In the genomic region with DNA sequence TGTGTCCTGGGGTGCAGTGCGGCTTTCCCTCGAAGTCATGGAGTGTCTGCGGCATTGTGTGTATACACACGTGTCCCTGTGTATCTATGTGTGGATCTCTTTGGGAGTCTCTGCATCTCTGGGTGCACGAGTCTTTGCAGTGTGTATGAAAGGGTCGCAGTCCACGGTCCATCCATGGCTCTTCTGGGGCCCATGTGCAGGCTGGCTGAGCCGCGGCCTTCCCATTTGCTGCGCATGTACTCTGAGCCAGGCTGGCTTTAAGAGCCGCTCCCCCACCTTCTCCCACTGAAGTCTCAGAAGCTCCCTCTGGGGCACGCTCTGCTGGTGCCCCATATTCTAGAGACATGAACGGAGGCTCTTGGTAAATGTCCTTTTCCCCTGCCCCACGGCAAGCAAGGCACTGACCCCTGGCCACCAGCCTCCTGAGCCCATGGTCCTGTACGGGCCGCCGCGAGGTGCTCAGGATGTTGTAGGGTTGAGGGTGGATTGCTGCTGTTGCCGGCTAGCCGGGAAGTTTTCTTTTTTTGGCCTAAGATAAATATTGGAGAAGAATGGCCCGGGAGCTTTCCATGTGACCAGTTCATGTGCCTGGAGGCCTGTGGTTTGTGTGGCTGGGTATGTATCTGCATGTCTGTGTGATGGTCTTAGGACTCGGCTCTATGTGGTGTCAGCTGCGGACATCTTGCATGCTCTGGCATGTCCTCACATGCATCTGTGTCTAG, we compare ENCODE assay signal across 21 cellular contexts. TPM values are rescaled to one million over a fixed set of nuclear protein-coding genes. Genes with fewer than 3 reads are reported as not detected.
A peak's percentile ranks its signal among the peaks of the same experiment; 100 is the strongest.
DNase-seq lines count a peak whose midpoint lies in the region; ATAC-seq, FAIRE-seq and TF ChIP-seq lines count a peak whose summit lies in the region.
"Had no signal": no experiment of that assay in that cellular context is flagged by ENCODE, and none has a peak within 500 bp of the region (broad histone marks: within the 10 kb centered on the region; RNA-seq: fewer than 3 reads in every experiment).

No MANE protein-coding gene starts in this region.

- H4K20me1 ChIP-seq in astrocyte (ENCODE audit: insufficient read depth, low read length) = peaks cover 72% of the 10 kb centered on the region

- ATAC-seq in GM19455 (IDR thresholded peaks at IDR 0.05; ENCODE audit: unreplicated experiment) = no peak

- no peak for TF ChIP-seq CTCF in Caco-2 (IDR thresholded peaks at IDR 0.05; ENCODE audit: insufficient read depth in 1 of 2, low read depth in 1 of 2, low read length in 1 of 2, severe bottlenecking in 1 of 2, unreplicated experiment in 1 of 2)
- TF ChIP-seq CTCF in astrocyte (IDR thresholded peaks at IDR 0.05; ENCODE audit: insufficient read depth, low read depth, low read length) = no peak
- no peak for TF ChIP-seq CTCF in glutamatergic neuron (IDR thresholded peaks at IDR 0.05; ENCODE audit: partially characterized antibody, unreplicated experiment)

- peak overlapping the region; percentile 84 for H3K27ac Mint-ChIP-seq in Caco-2 (ENCODE audit: unreplicated experiment)
- H3K27ac Mint-ChIP-seq in astrocyte (ENCODE audit: unreplicated experiment) = no peak overlapping the region
- peak overlapping the region; percentile 72 for H3K27ac Mint-ChIP-seq in glutamatergic neuron (ENCODE audit: unreplicated experiment)
- H3K27ac Mint-ChIP-seq: activated B cell treated with CpG ODN at 0.5 μM for 24 hours; activated naive CD4-positive, alpha-beta T cell treated with anti-CD3 and anti-CD28 coated beads, Interleukin-2, amount 10 ng/mL, durations not matched to agents 7 days and 5 days; B cell had no signal

- POLR2A ChIA-PET in Caco-2 (lab: Charles Lee) = interaction anchor here (0.6 kb wide), 1 partner anchor 130 kb away, joined by 3 read pairs; no protein-coding TSS in a partner anchor

- DNase-seq in Caco-2 = no peak
- peak; percentile 25 for DNase-seq in astrocyte (ENCODE audit: low read depth)
- DNase-seq in glutamatergic neuron = no peak
- DNase-seq in skeletal muscle cell (ENCODE audit: low read depth) = no peak
- DNase-seq in middle frontal gyrus (ENCODE audit: extremely low spot score, low spot score) = no peak
- DNase-seq in effector CD8-positive, alpha-beta T cell (lab: John Stamatoyannopoulos, UW) = no peak
- no peak for DNase-seq in stimulated activated CD4-positive, alpha-beta T cell treated with anti-CD3 and anti-CD28 coated beads, Interleukin-2, amount 100 ng/mL, for 48 hours
- DNase-seq: activated B cell treated with CpG ODN at 0.5 μM for 24 hours; activated naive CD4-positive, alpha-beta T cell treated with anti-CD3 and anti-CD28 coated beads, Interleukin-2, amount 10 ng/mL, durations not matched to agents 7 days and 5 days; DND-41; heart right ventricle; MM.1S; NCI-H2029 treated with DMSO at 0.1 percent for 48 hours; NCI-H774; Peyer's patch; stimulated activated naive CD4-positive, alpha-beta T cell had no signal

- peak overlapping the region; percentile 46 for H3K9ac ChIP-seq in astrocyte (ENCODE audit: low read length)

- peak overlapping the region; percentile 82 for H3K4me2 ChIP-seq in astrocyte (ENCODE audit: low read length)

- H3K9me3 Mint-ChIP-seq in Caco-2 (ENCODE audit: unreplicated experiment) = no peaks in the 10 kb centered on the region
- H3K9me3 Mint-ChIP-seq in astrocyte (ENCODE audit: unreplicated experiment) = no peaks in the 10 kb centered on the region
- peaks cover 5% of the 10 kb centered on the region for H3K9me3 Mint-ChIP-seq in glutamatergic neuron (ENCODE audit: unreplicated experiment)
- H3K9me3 Mint-ChIP-seq: activated B cell treated with CpG ODN at 0.5 μM for 24 hours; activated naive CD4-positive, alpha-beta T cell treated with anti-CD3 and anti-CD28 coated beads, Interleukin-2, amount 10 ng/mL, durations not matched to agents 7 days and 5 days had no signal

- H3K27me3 Mint-ChIP-seq in Caco-2 (ENCODE audit: insufficient read depth, unreplicated experiment) (no peaks in the 10 kb centered on the region), astrocyte (ENCODE audit: low read depth, unreplicated experiment) (no peaks in the 10 kb centered on the region), glutamatergic neuron (ENCODE audit: unreplicated experiment) (peaks cover 2% of the 10 kb centered on the region)
- H3K27me3 Mint-ChIP-seq: activated B cell treated with CpG ODN at 0.5 μM for 24 hours; activated naive CD4-positive, alpha-beta T cell treated with anti-CD3 and anti-CD28 coated beads, Interleukin-2, amount 10 ng/mL, durations not matched to agents 7 days and 5 days; B cell had no signal

- CTCF ChIA-PET in Caco-2 (lab: Charles Lee) = no interaction called here

- no peak for FAIRE-seq in astrocyte (lab: Jason Lieb, UNC)

- intact Hi-C loops in Caco-2 (cut with micrococcal nuclease; ENCODE audit: unreplicated experiment) = no loop called here

- H3K4me1 Mint-ChIP-seq in Caco-2 (ENCODE audit: low read depth, unreplicated experiment) = peaks cover 65% of the 10 kb centered on the region
- peaks cover 33% of the 10 kb centered on the region for H3K4me1 Mint-ChIP-seq in astrocyte (ENCODE audit: low read depth, unreplicated experiment)
- H3K4me1 Mint-ChIP-seq in glutamatergic neuron (ENCODE audit: low read depth, unreplicated experiment) = peaks cover 29% of the 10 kb centered on the region

- H3K4me3 ChIP-seq in Caco-2 (ENCODE audit: low read depth, low read length) (no peak overlapping the region), astrocyte (ENCODE audit: insufficient read depth, low read depth, low read length) (no peak overlapping the region), skeletal muscle cell (ENCODE audit: low read depth, low read length) (peak overlapping the region; percentile 43)
- H3K4me3 ChIP-seq: Peyer's patch had no signal

- peak overlapping the region; percentile 30 for H3K4me3 Mint-ChIP-seq in Caco-2 (ENCODE audit: unreplicated experiment)
- peak overlapping the region; percentile 66 for H3K4me3 Mint-ChIP-seq in astrocyte (ENCODE audit: unreplicated experiment)
- peak overlapping the region; percentile 20 for H3K4me3 Mint-ChIP-seq in glutamatergic neuron (ENCODE audit: unreplicated experiment)
- H3K4me3 Mint-ChIP-seq: activated B cell treated with CpG ODN at 0.5 μM for 24 hours; activated naive CD4-positive, alpha-beta T cell treated with anti-CD3 and anti-CD28 coated beads, Interleukin-2, amount 10 ng/mL, durations not matched to agents 7 days and 5 days; B cell had no signal

- H3K79me2 ChIP-seq in astrocyte (ENCODE audit: insufficient read depth, low read length) = peaks cover 72% of the 10 kb centered on the region

- no peak overlapping the region for H2AFZ ChIP-seq in astrocyte (ENCODE audit: low read depth, low read length)

- BruUV-seq in Caco-2 (replicated peaks; lab: Mats Ljungman, UMichigan) = no TSS peak

- no peaks in the 10 kb centered on the region for H3K9me3 ChIP-seq in Caco-2
- H3K9me3 ChIP-seq in astrocyte (ENCODE audit: insufficient read depth, low read depth, low read length) = no peaks in the 10 kb centered on the region
- H3K9me3 ChIP-seq: heart right ventricle, Peyer's patch had no signal

- no peak overlapping the region for H3K27ac ChIP-seq in astrocyte (ENCODE audit: low read depth, low read length)
- H3K27ac ChIP-seq: heart right ventricle, Peyer's patch had no signal

- H3K4me1 ChIP-seq in Caco-2 (peaks cover 69% of the 10 kb centered on the region), astrocyte (ENCODE audit: insufficient read depth, low read length) (peaks cover 17% of the 10 kb centered on the region)

- H3K27me3 ChIP-seq in Caco-2 (replicated peaks; ENCODE audit: control insufficient read depth, insufficient read depth, low read length) (no peaks in the 10 kb centered on the region), astrocyte (ENCODE audit: insufficient read depth, low read length) (no peaks in the 10 kb centered on the region)
- H3K27me3 ChIP-seq: heart right ventricle, Peyer's patch had no signal

- H3K36me3 Mint-ChIP-seq in Caco-2 (ENCODE audit: insufficient read depth, unreplicated experiment) (peaks cover 39% of the 10 kb centered on the region), astrocyte (ENCODE audit: low read depth, unreplicated experiment) (peaks cover 10% of the 10 kb centered on the region), glutamatergic neuron (ENCODE audit: unreplicated experiment) (peaks cover 5% of the 10 kb centered on the region)
- H3K36me3 Mint-ChIP-seq: activated naive CD4-positive, alpha-beta T cell treated with anti-CD3 and anti-CD28 coated beads, Interleukin-2, amount 10 ng/mL, durations not matched to agents 7 days and 5 days had no signal

- H3K36me3 ChIP-seq in Caco-2 (ENCODE audit: control insufficient read depth, insufficient read depth, low read length) (peaks cover 3% of the 10 kb centered on the region), astrocyte (ENCODE audit: insufficient read depth, low read length) (no peaks in the 10 kb centered on the region)
- H3K36me3 ChIP-seq: heart right ventricle, Peyer's patch had no signal

RNA-seq across cellular contexts. Expression of a gene that starts 31.9 kb away (rescaled TPM):
- total RNA-seq in Caco-2 (2022) (98.6 and 112 TPM in 2 replicates), astrocyte (48.0 and 51.1 TPM in 2 replicates), glutamatergic neuron (ENCODE audit: unreplicated experiment) (52.5 TPM)

RNA-seq across cellular contexts. Expression of a gene that starts 39.3 kb away (rescaled TPM):
- total RNA-seq in Caco-2 (2022) = 0.39 and 0.84 TPM in 2 replicates
- not detected in 2 replicates for total RNA-seq in astrocyte
- 0.61 TPM for total RNA-seq in glutamatergic neuron (ENCODE audit: unreplicated experiment)
- total RNA-seq: activated B cell treated with CpG ODN at 0.5 μM for 24 hours, B cell, heart right ventricle, HT1080, sciatic nerve had no signal

RNA-seq across cellular contexts. Expression of a gene that starts 46.6 kb away (rescaled TPM):
- total RNA-seq in Caco-2 (2022) = not detected in 2 replicates
- not detected in 2 replicates for total RNA-seq in astrocyte
- not detected for total RNA-seq in glutamatergic neuron (ENCODE audit: unreplicated experiment)
- total RNA-seq: activated B cell treated with CpG ODN at 0.5 μM for 24 hours, B cell, bronchial epithelial cell, HT1080, Peyer's patch, sciatic nerve had no signal
